Comparison of ENCODE assay signal across 13 cellular contexts in the genomic region with DNA sequence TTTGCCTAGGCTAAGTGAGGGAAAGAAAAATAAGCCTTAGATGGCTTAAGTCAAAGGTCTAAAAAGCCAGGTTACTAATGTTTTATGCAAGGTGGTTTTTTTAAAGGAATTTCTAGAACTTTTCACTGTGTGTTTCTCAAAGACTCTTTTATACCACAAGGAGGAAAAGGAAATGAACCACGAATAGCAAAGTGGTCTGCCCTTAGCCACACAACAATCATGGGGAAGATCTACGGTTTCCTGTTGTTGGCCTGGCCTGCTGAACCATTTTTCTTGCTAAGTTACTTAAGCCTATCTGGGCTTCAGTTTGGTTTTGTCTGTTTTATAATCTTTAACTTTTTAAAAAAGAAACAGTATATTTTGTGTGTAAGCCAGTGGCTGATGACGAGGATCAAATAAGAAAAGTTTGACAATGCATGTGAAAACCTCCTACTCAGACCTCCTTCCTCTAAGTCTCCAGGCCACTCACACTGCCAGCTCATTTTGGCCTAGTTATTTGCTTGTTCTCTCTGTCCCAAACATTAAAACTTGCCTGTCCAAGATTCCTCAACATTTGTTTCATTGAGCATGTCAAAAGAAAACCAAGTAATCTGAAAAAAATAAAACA. TPM values are rescaled to one million over a fixed set of nuclear protein-coding genes. Genes with fewer than 3 reads are reported as not detected.
A peak's percentile ranks its signal among the peaks of the same experiment; 100 is the strongest.
DNase-seq lines count a peak whose midpoint lies in the region; ATAC-seq, FAIRE-seq and TF ChIP-seq lines count a peak whose summit lies in the region.
"Had no signal": no experiment of that assay in that cellular context is flagged by ENCODE, and none has a peak within 500 bp of the region (broad histone marks: within the 10 kb centered on the region; RNA-seq: fewer than 3 reads in every experiment).

No MANE protein-coding gene starts in this region.

- H3K36me3 ChIP-seq in small intestine (ENCODE audit: control insufficient read depth in 2 of 2, insufficient read depth in 2 of 2, low read length in 2 of 2) (no peaks in the 10 kb centered on the region), psoas muscle (ENCODE audit: insufficient read depth in 1 of 2, low read depth in 1 of 2) (no peaks in the 10 kb centered on the region)
- H3K36me3 ChIP-seq: gastroesophageal sphincter had no signal

- no peak for TF ChIP-seq CTCF in psoas muscle (IDR thresholded peaks at IDR 0.05)

- CTCF ChIA-PET in activated CD4-positive, alpha-beta memory T cell treated with anti-CD3 and anti-CD28 coated beads, Interleukin-2, amount 10 ng/mL, durations not matched to agents 7 days and 5 days (lab: Charles Lee) = no interaction called here

- peaks cover 38% of the 10 kb centered on the region for H3K4me1 Mint-ChIP-seq in activated T-cell treated with anti-CD3 and anti-CD28 coated beads, Interleukin-2, amount 50 U/mL, for 24 hours (ENCODE audit: low read depth)
- peaks cover 40% of the 10 kb centered on the region for H3K4me1 Mint-ChIP-seq in activated CD4-positive, alpha-beta memory T cell treated with anti-CD3 and anti-CD28 coated beads, Interleukin-2, amount 10 ng/mL, durations not matched to agents 7 days and 5 days
- H3K4me1 Mint-ChIP-seq: mesothelial cell of epicardium had no signal

- no peak overlapping the region for H3K4me3 ChIP-seq in small intestine (ENCODE audit: low read depth in 1 of 2, low read length in 2 of 2)
- no peak overlapping the region for H3K4me3 ChIP-seq in psoas muscle
- H3K4me3 ChIP-seq: gastroesophageal sphincter had no signal

- H3K27me3 ChIP-seq in small intestine (ENCODE audit: control insufficient read depth in 2 of 2, insufficient read depth in 2 of 2, low read length in 2 of 2) = peaks cover 0 to 2% of the 10 kb centered on the region in 2 donors
- no peaks in the 10 kb centered on the region for H3K27me3 ChIP-seq in psoas muscle (ENCODE audit: insufficient read depth in 3 of 3, low read length in 2 of 3)
- H3K27me3 ChIP-seq: gastroesophageal sphincter had no signal

- peaks cover 40% of the 10 kb centered on the region for H3K27me3 Mint-ChIP-seq in activated T-cell treated with anti-CD3 and anti-CD28 coated beads, Interleukin-2, amount 50 U/mL, for 24 hours
- H3K27me3 Mint-ChIP-seq in activated CD4-positive, alpha-beta memory T cell treated with anti-CD3 and anti-CD28 coated beads, Interleukin-2, amount 10 ng/mL, durations not matched to agents 7 days and 5 days = peaks cover 50% of the 10 kb centered on the region

- DNase-seq in activated T-cell treated with anti-CD3 and anti-CD28 coated beads, Interleukin-2, amount 50 U/mL, for 24 hours = no peak
- DNase-seq in activated T-cell treated with anti-CD3 and anti-CD28 coated beads for 4 hours (no peak), small intestine (peak; percentile 6), NCI-H748 (lab: John Stamatoyannopoulos, UW; ENCODE audit: unreplicated experiment) (no peak), NCI-H2171 treated with DMSO at 0.1 percent for 48 hours (lab: John Stamatoyannopoulos, UW) (no peak), psoas muscle (no peak)
- peak; percentile 69 for DNase-seq in activated CD4-positive, alpha-beta memory T cell treated with anti-CD3 and anti-CD28 coated beads, Interleukin-2, amount 10 ng/mL, durations not matched to agents 7 days and 5 days
- DNase-seq: activated B cell treated with CpG ODN at 0.5 μM for 24 hours; stimulated activated CD4-positive, alpha-beta T cell treated with anti-CD3 and anti-CD28 coated beads, Interleukin-12 subunit alpha, Interleukin-12 subunit beta, amount 100 ng/mL, for 4 hours had no signal

- no peaks in the 10 kb centered on the region for H3K4me1 ChIP-seq in small intestine (ENCODE audit: control insufficient read depth in 2 of 2, insufficient read depth in 1 of 2, low read depth in 1 of 2, low read length in 1 of 2)
- H3K4me1 ChIP-seq in psoas muscle = no peaks in the 10 kb centered on the region
- H3K4me1 ChIP-seq: gastroesophageal sphincter had no signal

- H3K9me3 ChIP-seq in small intestine (ENCODE audit: control insufficient read depth, low read depth) = no peaks in the 10 kb centered on the region
- H3K9me3 ChIP-seq in psoas muscle = no peaks in the 10 kb centered on the region
- H3K9me3 ChIP-seq: gastroesophageal sphincter had no signal

- POLR2A ChIA-PET in activated CD4-positive, alpha-beta memory T cell treated with anti-CD3 and anti-CD28 coated beads, Interleukin-2, amount 10 ng/mL, durations not matched to agents 7 days and 5 days (lab: Charles Lee) = no interaction called here

- H3K27ac ChIP-seq in small intestine (ENCODE audit: low read depth in 1 of 2, low read length in 1 of 2) = no peak overlapping the region
- no peak overlapping the region for H3K27ac ChIP-seq in psoas muscle
- H3K27ac ChIP-seq: gastroesophageal sphincter had no signal

- FAIRE-seq in small intestine (lab: Jason Lieb, UNC) = no peak

- 46 to 73% (median 70%) methylated on average over 3 of the region's 3 CpGs for WGBS in small intestine, 3 donors
- 68 to 76% (median 71%) methylated on average over 3 of the region's 3 CpGs for WGBS in psoas muscle, 3 donors

- no peaks in the 10 kb centered on the region for H3K36me3 Mint-ChIP-seq in activated T-cell treated with anti-CD3 and anti-CD28 coated beads, Interleukin-2, amount 50 U/mL, for 24 hours (ENCODE audit: low read depth)
- H3K36me3 Mint-ChIP-seq in activated CD4-positive, alpha-beta memory T cell treated with anti-CD3 and anti-CD28 coated beads, Interleukin-2, amount 10 ng/mL, durations not matched to agents 7 days and 5 days (ENCODE audit: low read depth) = peaks cover 12% of the 10 kb centered on the region
- H3K36me3 Mint-ChIP-seq: mesothelial cell of epicardium had no signal

- no peaks in the 10 kb centered on the region for H3K9me3 Mint-ChIP-seq in activated T-cell treated with anti-CD3 and anti-CD28 coated beads, Interleukin-2, amount 50 U/mL, for 24 hours
- peaks cover 2% of the 10 kb centered on the region for H3K9me3 Mint-ChIP-seq in activated CD4-positive, alpha-beta memory T cell treated with anti-CD3 and anti-CD28 coated beads, Interleukin-2, amount 10 ng/mL, durations not matched to agents 7 days and 5 days
- H3K9me3 Mint-ChIP-seq: activated B cell treated with CpG ODN at 0.5 μM for 24 hours, mesothelial cell of epicardium had no signal

- H3K4me3 Mint-ChIP-seq in activated T-cell treated with anti-CD3 and anti-CD28 coated beads, Interleukin-2, amount 50 U/mL, for 24 hours = no peak overlapping the region
- H3K4me3 Mint-ChIP-seq in activated CD4-positive, alpha-beta memory T cell treated with anti-CD3 and anti-CD28 coated beads, Interleukin-2, amount 10 ng/mL, durations not matched to agents 7 days and 5 days = peak overlapping the region; percentile 5
- H3K4me3 Mint-ChIP-seq: activated B cell treated with CpG ODN at 0.5 μM for 24 hours, mesothelial cell of epicardium had no signal

- peak overlapping the region; percentile 73 for H3K27ac Mint-ChIP-seq in activated T-cell treated with anti-CD3 and anti-CD28 coated beads, Interleukin-2, amount 50 U/mL, for 24 hours
- H3K27ac Mint-ChIP-seq in activated CD4-positive, alpha-beta memory T cell treated with anti-CD3 and anti-CD28 coated beads, Interleukin-2, amount 10 ng/mL, durations not matched to agents 7 days and 5 days = peak overlapping the region; percentile 88
- H3K27ac Mint-ChIP-seq: activated B cell treated with CpG ODN at 0.5 μM for 24 hours, mesothelial cell of epicardium had no signal

- ATAC-seq in HG03064 (IDR thresholded peaks at IDR 0.05; ENCODE audit: low read depth, unreplicated experiment) = peak; percentile 78
- no peak for ATAC-seq in psoas muscle
- ATAC-seq: gastroesophageal sphincter had no signal

- intact Hi-C loops in psoas muscle (cut with DNase I) = no loop called here

RNA-seq across cellular contexts. Expression of gene COL25A1, which starts 56.7 kb away (rescaled TPM):
- total RNA-seq in activated CD4-positive, alpha-beta memory T cell treated with anti-CD3 and anti-CD28 coated beads, Interleukin-2, amount 10 ng/mL, durations not matched to agents 7 days and 5 days = not detected
- polyA plus RNA-seq in small intestine (1 to 10 TPM in 2 of 3 donors, under 1 TPM in 1; 0.24 to 6.2 (median 4.5) TPM), psoas muscle (1 to 10 TPM in 1 of 3 donors, under 1 TPM in 2; 0.35 to 1.5 (median 0.36) TPM)
- under 1 TPM; 0.14 to 0.52 (median 0.36) TPM for total RNA-seq in psoas muscle
- total RNA-seq: activated B cell treated with CpG ODN at 0.5 μM for 24 hours had no signal
- polyA plus RNA-seq: AG04450 had no signal

Comparison
In these comparisons a context has a peak if more than half of its experiments do, and no peak if none do; other contexts are left out.
1. DNase-seq: peak in activated CD4-positive, alpha-beta memory T cell treated with anti-CD3 and anti-CD28 coated beads, Interleukin-2, amount 10 ng/mL, durations not matched to agents 7 days and 5 days (single experiment) and small intestine (single experiment); none in activated T-cell treated with anti-CD3 and anti-CD28 coated beads, Interleukin-2, amount 50 U/mL, for 24 hours (single experiment), activated T-cell treated with anti-CD3 and anti-CD28 coated beads for 4 hours (single experiment), NCI-H748 (single experiment), NCI-H2171 treated with DMSO at 0.1 percent for 48 hours (single experiment) and psoas muscle (0 of 2).